Comparison of ENCODE assay signal across 1 cellular context in genomic region chr5:6712582-6713273, GRCh38.
TF ChIP-seq lines count a peak whose summit lies in the region.

No MANE protein-coding gene starts in this region.

TF ChIP-seq in HepG2, 621 proteins besides CTCF, POLR2A, EP300 and RAD21 (continued from another document and continues in another):
- TF ChIP-seq IRF9 (CRISPR knock-in tag; IDR thresholded peaks at IDR 0.05; ENCODE audit: borderline replicate concordance) (peak; percentile 95; the same call in 1 of the 2 replicates), ZBTB42 (CRISPR knock-in tag; IDR thresholded peaks at IDR 0.05) (no peak), ZNF607 (CRISPR knock-in tag; IDR thresholded peaks at IDR 0.05; ENCODE audit: borderline replicate concordance) (peak; percentile 96), KLF13 (CRISPR knock-in tag; IDR thresholded peaks at IDR 0.05) (no peak), HNF1B (CRISPR knock-in tag; IDR thresholded peaks at IDR 0.05) (no peak), ZSCAN25 (CRISPR knock-in tag; IDR thresholded peaks at IDR 0.05) (peak; percentile 86), ZNF574 (CRISPR knock-in tag; IDR thresholded peaks at IDR 0.05) (peak; percentile 81), ZNF724P (CRISPR knock-in tag; IDR thresholded peaks at IDR 0.05; ENCODE audit: borderline replicate concordance) (no peak), KAT2B (IDR thresholded peaks at IDR 0.05; ENCODE audit: borderline replicate concordance, low read depth, low read length) (no peak), GPN1 (CRISPR knock-in tag; IDR thresholded peaks at IDR 0.05; ENCODE audit: borderline replicate concordance) (no peak), ZNF276 (CRISPR knock-in tag; IDR thresholded peaks at IDR 0.05; ENCODE audit: low read depth) (no peak; the same call in 1 of the 2 replicates), PAWR (CRISPR knock-in tag; IDR thresholded peaks at IDR 0.05; ENCODE audit: borderline replicate concordance) (no peak), RBFOX2 (IDR thresholded peaks at IDR 0.05; ENCODE audit: low read depth, low read length) (peak; percentile 96), ZNF577 (CRISPR knock-in tag; IDR thresholded peaks at IDR 0.05; ENCODE audit: borderline replicate concordance, low read depth) (no peak), ZNF883 (CRISPR knock-in tag; IDR thresholded peaks at IDR 0.05; ENCODE audit: not compliant biosample characterization) (peak; percentile 96), ZNF550 (CRISPR knock-in tag; IDR thresholded peaks at IDR 0.05; ENCODE audit: borderline replicate concordance) (no peak), TAF1 (CRISPR knock-in tag; IDR thresholded peaks at IDR 0.05) (peak; percentile 64), ZFP36L1 (CRISPR knock-in tag; IDR thresholded peaks at IDR 0.05) (no peak; the same call in 1 of the 2 replicates), NR1H2 (CRISPR knock-in tag; IDR thresholded peaks at IDR 0.05; ENCODE audit: borderline replicate concordance, low read depth) (peak; percentile 93; the same call in 1 of the 2 replicates), TOE1 (CRISPR knock-in tag; IDR thresholded peaks at IDR 0.05) (no peak), HCFC1 (IDR thresholded peaks at IDR 0.05; ENCODE audit: low read depth, low read length) (no peak; the same call in 1 of the 2 replicates), HOXA3 (CRISPR knock-in tag; IDR thresholded peaks at IDR 0.05) (peak; percentile 91), TOPORS (CRISPR knock-in tag; IDR thresholded peaks at IDR 0.05) (no peak), JUN (CRISPR knock-in tag; IDR thresholded peaks at IDR 0.05) (peak; percentile 30; the same call in 1 of the 2 replicates), ZNF335 (CRISPR knock-in tag; IDR thresholded peaks at IDR 0.05) (no peak; the same call in 1 of the 2 replicates), REPIN1 (CRISPR knock-in tag; IDR thresholded peaks at IDR 0.05; ENCODE audit: borderline replicate concordance, low read depth) (no peak; the same call in 1 of the 2 replicates), POGZ (CRISPR knock-in tag; IDR thresholded peaks at IDR 0.05) (peak; percentile 26), ZFAT (CRISPR knock-in tag; conservative IDR thresholded peaks at IDR 0.05) (peak; percentile 65; the same call in 1 of the 2 replicates), GATA4 (IDR thresholded peaks at IDR 0.05; ENCODE audit: borderline replicate concordance, low read depth) (no peak; the same call in 1 of the 2 replicates), CSRNP2 (CRISPR knock-in tag; conservative IDR thresholded peaks at IDR 0.05; ENCODE audit: low read depth) (0 out of 2 replicates have a peak, but pooled peaks have one; percentile 52), CBX2 (IDR thresholded peaks at IDR 0.05; ENCODE audit: low read depth, low read length) (no peak), CBX2 (CRISPR knock-in tag; IDR thresholded peaks at IDR 0.05; ENCODE audit: low read depth) (no peak), ZNF619 (CRISPR knock-in tag; IDR thresholded peaks at IDR 0.05) (peak; percentile 52; the same call in 1 of the 2 replicates), TEAD3 (CRISPR knock-in tag; optimal IDR thresholded peaks at IDR 0.05; ENCODE audit: borderline replicate concordance) (peak; percentile 18), ZFYVE20 (CRISPR knock-in tag; IDR thresholded peaks at IDR 0.05; ENCODE audit: borderline replicate concordance, low read depth) (no peak), LCORL (IDR thresholded peaks at IDR 0.05) (no peak), LCORL (CRISPR knock-in tag; IDR thresholded peaks at IDR 0.05) (peak; percentile 86), ZNF672 (CRISPR knock-in tag; IDR thresholded peaks at IDR 0.05) (no peak), ATRX (CRISPR knock-in tag; IDR thresholded peaks at IDR 0.05; ENCODE audit: borderline replicate concordance) (no peak), ZNF749 (CRISPR knock-in tag; IDR thresholded peaks at IDR 0.05; ENCODE audit: borderline replicate concordance) (0 out of 2 replicates have a peak, but pooled peaks have one; percentile 72), ZNF589 (CRISPR knock-in tag; conservative IDR thresholded peaks at IDR 0.05) (peak; percentile 36; the same call in 1 of the 2 replicates), ZNF496 (CRISPR knock-in tag; IDR thresholded peaks at IDR 0.05; ENCODE audit: insufficient replicate concordance) (no peak), ZFP36 (IDR thresholded peaks at IDR 0.05; ENCODE audit: borderline replicate concordance, low read depth, low read length, partially characterized antibody) (no peak), ESRRA (CRISPR knock-in tag; IDR thresholded peaks at IDR 0.05; ENCODE audit: low read depth) (peak; percentile 28; the same call in 1 of the 2 replicates), NR2F6 (IDR thresholded peaks at IDR 0.05) (no peak), NR2F6 (CRISPR knock-in tag; IDR thresholded peaks at IDR 0.05) (0 out of 2 replicates have a peak, but pooled peaks have one; percentile 12), SNAPC4 (CRISPR knock-in tag; IDR thresholded peaks at IDR 0.05) (no peak), GZF1 (CRISPR knock-in tag; IDR thresholded peaks at IDR 0.05) (no peak), ZSCAN29 (CRISPR knock-in tag; conservative IDR thresholded peaks at IDR 0.05) (no peak), ATF5 (CRISPR knock-in tag; IDR thresholded peaks at IDR 0.05; ENCODE audit: low read depth) (no peak), ZZZ3 (CRISPR knock-in tag; IDR thresholded peaks at IDR 0.05; ENCODE audit: borderline replicate concordance) (0 out of 2 replicates have a peak, but pooled peaks have one; percentile 55)
